22 cellular contexts compared by ENCODE assay signal in the genomic region with DNA sequence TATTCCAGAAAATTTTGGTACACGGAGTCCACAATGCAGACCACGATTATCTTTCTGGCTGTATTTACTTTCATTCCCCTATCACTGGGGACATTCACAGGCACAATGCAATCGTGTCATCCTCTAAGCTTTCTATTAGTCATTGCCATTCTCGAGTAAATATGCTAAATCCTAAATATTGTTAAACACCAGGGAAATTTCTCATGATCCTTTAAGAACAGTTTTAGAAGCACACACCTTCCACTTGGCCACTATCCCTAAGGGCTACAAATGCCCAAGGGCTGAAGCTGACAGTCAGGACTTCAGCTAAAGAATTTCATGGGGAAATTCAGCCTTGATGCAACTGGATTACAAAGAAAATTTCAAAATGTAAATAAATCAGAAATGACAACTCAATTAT.
DNase-seq lines count a peak whose midpoint lies in the region; FAIRE-seq lines count a peak whose summit lies in the region.
"Had no signal": no experiment of that assay in that cellular context is flagged by ENCODE, and none has a peak within 500 bp of the region (broad histone marks: within the 10 kb centered on the region; RNA-seq: fewer than 3 reads in every experiment).

No MANE protein-coding gene starts in this region.

- no peaks in the 10 kb centered on the region for H3K36me3 ChIP-seq in adipocyte (ENCODE audit: control insufficient read depth, insufficient read depth, low read length, severe bottlenecking)
- H3K36me3 ChIP-seq: Peyer's patch had no signal

- peaks cover 16% of the 10 kb centered on the region for H3K4me1 ChIP-seq in adipocyte (ENCODE audit: control insufficient read depth, insufficient read depth, low read length)
- H3K4me1 ChIP-seq: Peyer's patch had no signal

- DNase-seq in M059J (ENCODE audit: low read depth) (peak; percentile 49), adipocyte (ENCODE audit: low read depth) (peak; percentile 63), iris pigment epithelial cell (ENCODE audit: low read depth) (peak; percentile 34), NCI-H82 (lab: John Stamatoyannopoulos, UW) (no peak), NOMO-1 treated with DMSO at 0.1 percent for 48 hours (lab: John Stamatoyannopoulos, UW; ENCODE audit: unreplicated experiment) (no peak), islet precursor cell (no peak)
- no peak for DNase-seq in stimulated activated naive CD4-positive, alpha-beta T cell treated with Interleukin-2 at 50 U/mL for 16 hours (lab: John Stamatoyannopoulos, UW)
- DNase-seq: C1 segment of cervical spinal cord, DMS79 treated with DMSO at 0.1 percent for 48 hours, GDM1, GOT3, Kasumi-1, NCI-H1417, NCI-H187 treated with DMSO at 0.1 percent for 48 hours, NCI-H2171, NCI-H446 treated with DMSO at 0.1 percent for 48 hours, NCI-H774, Peyer's patch, SHP77 treated with DMSO at 0.1 percent for 48 hours had no signal

- no peak overlapping the region for H3K9ac ChIP-seq in adipocyte (ENCODE audit: low read length)

- no peaks in the 10 kb centered on the region for H3K27me3 ChIP-seq in adipocyte (replicated peaks; ENCODE audit: control insufficient read depth, insufficient read depth, low read length)
- H3K27me3 ChIP-seq: Peyer's patch had no signal

- no peaks in the 10 kb centered on the region for H3K9me3 ChIP-seq in adipocyte (ENCODE audit: control insufficient read depth, low read length)
- H3K9me3 ChIP-seq: Peyer's patch had no signal

- peak; percentile 74 for FAIRE-seq in A204.1 (lab: Jason Lieb, UNC)
- FAIRE-seq: GM12878, HTR-8/SVneo had no signal

- peak overlapping the region; percentile 29 for H3K4me3 ChIP-seq in adipocyte (ENCODE audit: low read length)
- H3K4me3 ChIP-seq: GM12878, Peyer's patch had no signal

Comparison
In these comparisons a context has a peak if more than half of its experiments do, and no peak if none do; other contexts are left out.
1. DNase-seq: peak in M059J (single experiment), adipocyte (single experiment) and iris pigment epithelial cell (single experiment); none in stimulated activated naive CD4-positive, alpha-beta T cell treated with Interleukin-2 at 50 U/mL for 16 hours (single experiment), NCI-H82 (single experiment), NOMO-1 treated with DMSO at 0.1 percent for 48 hours (single experiment) and islet precursor cell (single experiment).